In the genomic region with DNA sequence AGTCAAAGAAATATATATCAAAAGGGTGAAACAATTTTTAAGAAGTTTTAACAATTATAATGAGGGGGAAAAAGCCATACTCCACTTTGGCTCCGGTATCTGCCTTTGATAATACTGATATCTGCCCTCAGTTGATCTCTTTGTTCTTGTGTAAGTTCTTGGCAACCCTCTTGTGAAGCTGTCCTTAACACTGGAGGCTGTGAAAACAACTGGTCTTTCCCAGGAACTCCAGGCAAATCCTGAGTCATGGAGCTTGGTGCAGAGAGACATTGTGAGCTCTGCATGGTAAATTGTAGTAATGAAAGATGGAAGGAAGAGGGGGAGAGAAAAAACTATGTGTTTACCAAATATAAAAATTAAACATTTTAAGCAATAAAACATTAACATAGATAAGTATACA, we compare ENCODE assay signal across 2 cellular contexts.
TF ChIP-seq lines count a peak whose summit lies in the region.

No MANE protein-coding gene starts in this region.

TF ChIP-seq in endothelial cell of umbilical vein, 7 proteins besides CTCF, POLR2A, EP300 and RAD21:
- TF ChIP-seq GATA2 (IDR thresholded peaks at IDR 0.05; ENCODE audit: insufficient read depth, insufficient read length, low read depth, low read length) (no peak), JUN (IDR thresholded peaks at IDR 0.05; ENCODE audit: borderline replicate concordance, insufficient read depth, insufficient read length, low read depth) (no peak), POLR2AphosphoS5 (IDR thresholded peaks at IDR 0.05; ENCODE audit: insufficient read depth, low read depth, low read length) (no peak), EZH2 (IDR thresholded peaks at IDR 0.05; ENCODE audit: borderline replicate concordance, low read depth, low read length, severe bottlenecking) (no peak), MYC (IDR thresholded peaks at IDR 0.05; ENCODE audit: low read depth, low read length) (no peak), FOS (IDR thresholded peaks at IDR 0.05; ENCODE audit: borderline replicate concordance, insufficient read depth, low read length) (no peak)
- TF ChIP-seq, protein P1, sequence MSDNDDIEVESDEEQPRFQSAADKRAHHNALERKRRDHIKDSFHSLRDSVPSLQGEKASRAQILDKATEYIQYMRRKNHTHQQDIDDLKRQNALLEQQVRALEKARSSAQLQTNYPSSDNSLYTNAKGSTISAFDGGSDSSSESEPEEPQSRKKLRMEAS (IDR thresholded peaks at IDR 0.05; ENCODE audit: insufficient read depth, insufficient read length): no peak
TF ChIP-seq in endothelial cell of umbilical vein: peak in this region for 0.

TF ChIP-seq in SK-N-SH, 30 proteins besides CTCF, POLR2A, EP300 and RAD21:
- TF ChIP-seq GABPA (IDR thresholded peaks at IDR 0.05; ENCODE audit: low read depth): no peak
- no peak for TF ChIP-seq TCF12 (IDR thresholded peaks at IDR 0.05)
- no peak for TF ChIP-seq CHD2 (IDR thresholded peaks at IDR 0.05; ENCODE audit: low read length, partially characterized antibody)
- TF ChIP-seq GATA2 (CRISPR knock-in tag; IDR thresholded peaks at IDR 0.05): no peak
- no peak for TF ChIP-seq FOXM1 (IDR thresholded peaks at IDR 0.05; ENCODE audit: low read depth)
- TF ChIP-seq USF2 (IDR thresholded peaks at IDR 0.05; ENCODE audit: borderline replicate concordance, low read depth, low read length): no peak
- TF ChIP-seq SIN3A (IDR thresholded peaks at IDR 0.05; ENCODE audit: borderline replicate concordance, low read depth, low read length): no peak
- no peak for TF ChIP-seq NFIC (IDR thresholded peaks at IDR 0.05; ENCODE audit: borderline replicate concordance)
- TF ChIP-seq, protein P2, sequence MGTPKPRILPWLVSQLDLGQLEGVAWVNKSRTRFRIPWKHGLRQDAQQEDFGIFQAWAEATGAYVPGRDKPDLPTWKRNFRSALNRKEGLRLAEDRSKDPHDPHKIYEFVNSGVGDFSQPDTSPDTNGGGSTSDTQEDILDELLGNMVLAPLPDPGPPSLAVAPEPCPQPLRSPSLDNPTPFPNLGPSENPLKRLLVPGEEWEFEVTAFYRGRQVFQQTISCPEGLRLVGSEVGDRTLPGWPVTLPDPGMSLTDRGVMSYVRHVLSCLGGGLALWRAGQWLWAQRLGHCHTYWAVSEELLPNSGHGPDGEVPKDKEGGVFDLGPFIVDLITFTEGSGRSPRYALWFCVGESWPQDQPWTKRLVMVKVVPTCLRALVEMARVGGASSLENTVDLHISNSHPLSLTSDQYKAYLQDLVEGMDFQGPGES (IDR thresholded peaks at IDR 0.05; ENCODE audit: low read depth, low read length): no peak
- no peak for TF ChIP-seq YY1 (IDR thresholded peaks at IDR 0.05; ENCODE audit: low read depth)
- TF ChIP-seq USF1 (IDR thresholded peaks at IDR 0.05; ENCODE audit: borderline replicate concordance, low read depth): no peak
- TF ChIP-seq, protein P3, sequence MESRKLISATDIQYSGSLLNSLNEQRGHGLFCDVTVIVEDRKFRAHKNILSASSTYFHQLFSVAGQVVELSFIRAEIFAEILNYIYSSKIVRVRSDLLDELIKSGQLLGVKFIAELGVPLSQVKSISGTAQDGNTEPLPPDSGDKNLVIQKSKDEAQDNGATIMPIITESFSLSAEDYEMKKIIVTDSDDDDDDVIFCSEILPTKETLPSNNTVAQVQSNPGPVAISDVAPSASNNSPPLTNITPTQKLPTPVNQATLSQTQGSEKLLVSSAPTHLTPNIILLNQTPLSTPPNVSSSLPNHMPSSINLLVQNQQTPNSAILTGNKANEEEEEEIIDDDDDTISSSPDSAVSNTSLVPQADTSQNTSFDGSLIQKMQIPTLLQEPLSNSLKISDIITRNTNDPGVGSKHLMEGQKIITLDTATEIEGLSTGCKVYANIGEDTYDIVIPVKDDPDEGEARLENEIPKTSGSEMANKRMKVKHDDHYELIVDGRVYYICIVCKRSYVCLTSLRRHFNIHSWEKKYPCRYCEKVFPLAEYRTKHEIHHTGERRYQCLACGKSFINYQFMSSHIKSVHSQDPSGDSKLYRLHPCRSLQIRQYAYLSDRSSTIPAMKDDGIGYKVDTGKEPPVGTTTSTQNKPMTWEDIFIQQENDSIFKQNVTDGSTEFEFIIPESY (IDR thresholded peaks at IDR 0.05; ENCODE audit: borderline replicate concordance, low read depth): no peak
- TF ChIP-seq FOSL2 (IDR thresholded peaks at IDR 0.05; ENCODE audit: borderline replicate concordance, low read depth): no peak
